35 cellular contexts compared by ENCODE assay signal in genomic region chr12:80517655-80518054, GRCh38.
"Had no signal": no experiment of that assay in that cellular context is flagged by ENCODE, and none has a peak within 500 bp of the region (broad histone marks: within the 10 kb centered on the region; RNA-seq: fewer than 3 reads in every experiment).

No MANE protein-coding gene starts in this region.

- DNase-seq: Karpas-422, Kasumi-1, MG63, MM.1S, MV-4-11, NCI-H1048, NCI-H1092, NCI-H1092 treated with DMSO at 0.1 percent for 48 hours, NCI-H1105, NCI-H1105 treated with DMSO at 0.1 percent for 48 hours, NCI-H1417, NCI-H1417 treated with DMSO at 0.1 percent for 48 hours, NCI-H1436, NCI-H1436 treated with DMSO at 0.1 percent for 48 hours, NCI-H146, NCI-H1694, NCI-H1694 treated with DMSO at 0.1 percent for 48 hours, NCI-H187, NCI-H187 treated with DMSO at 0.1 percent for 48 hours, NCI-H1930, NCI-H2029, NCI-H2029 treated with DMSO at 0.1 percent for 48 hours, NCI-H2081, NCI-H2081 treated with DMSO at 0.1 percent for 48 hours, NCI-H2107, NCI-H2171, NCI-H2171 treated with DMSO at 0.1 percent for 48 hours, NCI-H2227 treated with DMSO at 0.1 percent for 48 hours, NCI-H226, NCI-H345, NCI-H446, NCI-H446 treated with DMSO at 0.1 percent for 48 hours, NCI-H510A, NCI-H510A treated with DMSO at 0.1 percent for 48 hours, NCI-H524 had no signal

- H3K4me3 ChIP-seq: MG63 had no signal

- H3K27me3 ChIP-seq: MG63 had no signal
